In the genomic region with DNA sequence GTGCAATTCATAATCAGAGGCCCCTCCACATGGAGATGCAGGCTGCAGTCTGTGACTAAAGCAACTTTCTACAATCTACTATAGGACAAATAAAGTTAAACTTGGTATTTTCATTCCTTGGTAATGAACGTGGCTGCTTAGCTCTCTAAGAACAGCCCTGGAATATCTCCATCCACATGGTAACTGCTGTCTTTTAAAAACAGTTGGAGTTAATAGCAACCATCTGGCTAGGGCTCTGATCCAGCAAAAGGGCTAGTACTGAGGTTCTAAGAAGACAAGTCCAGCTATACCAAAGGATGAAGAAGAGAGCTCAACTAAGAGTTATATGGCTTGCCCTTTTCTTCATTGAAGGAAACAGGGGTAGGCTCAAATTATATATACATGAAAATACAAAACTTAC, we compare ENCODE assay signal across 18 cellular contexts.
DNase-seq lines count a peak whose midpoint lies in the region; ATAC-seq and TF ChIP-seq lines count a peak whose summit lies in the region.
"Had no signal": no experiment of that assay in that cellular context is flagged by ENCODE, and none has a peak within 500 bp of the region (broad histone marks: within the 10 kb centered on the region; RNA-seq: fewer than 3 reads in every experiment).

No MANE protein-coding gene starts in this region.

- H4K5ac ChIP-seq in IMR-90 (ENCODE audit: low read depth, low read length): no peak overlapping the region

- H2AK5ac ChIP-seq in IMR-90 (ENCODE audit: low read depth, low read length): no peak overlapping the region

- no peak overlapping the region for H2BK5ac ChIP-seq in IMR-90 (ENCODE audit: low read depth, low read length, poor library complexity, severe bottlenecking)

- H3K23ac ChIP-seq in IMR-90 (ENCODE audit: low read depth, low read length): no peak overlapping the region

- H2AFZ ChIP-seq in IMR-90 (replicated peaks; ENCODE audit: low read length, poor library complexity): no peak overlapping the region
- H2AFZ ChIP-seq: PC-9 had no signal

- no peak overlapping the region for H3K4me2 ChIP-seq in IMR-90 (ENCODE audit: low read depth, low read length)
- H3K4me2 ChIP-seq: BLaER1, PC-9 had no signal

- TF ChIP-seq RAD21 in IMR-90 (IDR thresholded peaks at IDR 0.05; ENCODE audit: low read length): no peak

- no peak overlapping the region for H3K9ac ChIP-seq in IMR-90 (ENCODE audit: low read depth, low read length)
- H3K9ac ChIP-seq: BLaER1 had no signal

- WGBS in IMR-90 (ENCODE audit: extremely low coverage in 2 of 2, insufficient read length in 1 of 2), 2 experiments: no CpG with 5 or more reads among the region's 1 CpG

- H3K9me3 ChIP-seq in IMR-90 (ENCODE audit: control insufficient read depth, insufficient read depth, low read length) (no peaks in the 10 kb centered on the region), SJCRH30 (replicated peaks) (no peaks in the 10 kb centered on the region), WERI-Rb-1 (ENCODE audit: severe bottlenecking) (no peaks in the 10 kb centered on the region)
- H3K9me3 ChIP-seq: BLaER1, SJSA1 had no signal

- no peak overlapping the region for H4K8ac ChIP-seq in IMR-90 (ENCODE audit: low read depth in 2 of 2, low read length in 2 of 2)

- H2AK9ac ChIP-seq in IMR-90 (replicated peaks; ENCODE audit: low read depth, low read length, poor library complexity): no peak overlapping the region

- POLR2A ChIA-PET in IMR-90 (lab: Charles Lee; ENCODE audit: unreplicated experiment): interaction anchor here (0.6 kb wide), 1 partner anchor 117 kb away, joined by 3 read pairs; no protein-coding TSS in a partner anchor

- H4K91ac ChIP-seq in IMR-90 (ENCODE audit: insufficient read depth, low read depth, low read length): no peak overlapping the region

- H3K56ac ChIP-seq in IMR-90 (ENCODE audit: extremely low read depth, insufficient read depth, low read length): no peak overlapping the region

- no peaks in the 10 kb centered on the region for H4K20me1 ChIP-seq in IMR-90 (ENCODE audit: insufficient read depth, low read length)
- H4K20me1 ChIP-seq: BLaER1 had no signal

- no peak overlapping the region for H3K4ac ChIP-seq in IMR-90 (ENCODE audit: low read depth, low read length)

- CTCF ChIA-PET in IMR-90 (lab: Yijun Ruan, JAX): no interaction called here

- H3K4me3 ChIP-seq in IMR-90 (ENCODE audit: insufficient read depth, low read depth, low read length) (no peak overlapping the region), SJCRH30 (no peak overlapping the region), WERI-Rb-1 (ENCODE audit: low read depth, low read length) (no peak overlapping the region)
- H3K4me3 ChIP-seq: BLaER1, PC-9, SJSA1 had no signal

- TF ChIP-seq POLR2A in IMR-90 (IDR thresholded peaks at IDR 0.05; ENCODE audit: low read depth, low read length): no peak

- DNase-seq in DMS 273 (lab: John Stamatoyannopoulos, UW; ENCODE audit: unreplicated experiment) (peak; percentile 81), IMR-90 (peak; percentile 15), fibroblast of gingiva (ENCODE audit: low read depth) (peak; percentile 47), stromal cell of bone marrow (ENCODE audit: low read depth) (peak; percentile 31), SJCRH30 (no peak), WERI-Rb-1 (no peak), CD1c-positive myeloid dendritic cell (ENCODE audit: extremely low spot score) (no peak)
- DNase-seq: ACHN; CD8-positive, alpha-beta memory T cell; DMS79; H7; MM.1S; NCI-H1092 treated with DMSO at 0.1 percent for 48 hours; PC-9; SW 1271; T-helper 2 cell had no signal

- H3K14ac ChIP-seq in IMR-90 (replicated peaks; ENCODE audit: low read depth, low read length): no peak overlapping the region

- no peak for TF ChIP-seq CTCF in IMR-90 (conservative IDR thresholded peaks at IDR 0.05; ENCODE audit: low read depth, low read length)
- TF ChIP-seq CTCF in WERI-Rb-1 (IDR thresholded peaks at IDR 0.05; ENCODE audit: low read depth, low read length): no peak

- in situ Hi-C loops in IMR-90 (cut with MboI; ENCODE audit: low sequenced_read_pairs): no loop called here

- intact Hi-C loops in IMR-90 (cut with micrococcal nuclease): no loop called here

- ATAC-seq in IMR-90 (ENCODE audit: low read depth): no peak; the same call in 1 of the 2 replicates

- BruUV-seq in IMR-90 (replicated peaks; lab: Mats Ljungman, UMichigan): no TSS peak

- no peak overlapping the region for H2BK120ac ChIP-seq in IMR-90 (ENCODE audit: low read depth, low read length)

- H3K36me3 ChIP-seq in IMR-90 (ENCODE audit: control insufficient read depth, insufficient read depth, low read length) (no peaks in the 10 kb centered on the region), SJCRH30 (no peaks in the 10 kb centered on the region), WERI-Rb-1 (no peaks in the 10 kb centered on the region)
- H3K36me3 ChIP-seq: BLaER1, SJSA1 had no signal

- H3K79me1 ChIP-seq in IMR-90 (ENCODE audit: low read depth in 1 of 2, low read length in 2 of 2): no peaks in the 10 kb centered on the region

- H3K9me1 ChIP-seq in IMR-90 (ENCODE audit: insufficient read depth, low read length): no peaks in the 10 kb centered on the region

- dilution Hi-C loops in IMR-90 (cut with HindIII; ENCODE audit: low sequenced_read_pairs, unreplicated experiment): no loop called here

- H3K27me3 ChIP-seq in IMR-90 (ENCODE audit: control insufficient read depth, insufficient read depth, low read length) (no peaks in the 10 kb centered on the region), SJCRH30 (no peaks in the 10 kb centered on the region), WERI-Rb-1 (ENCODE audit: insufficient read depth, low read depth, severe bottlenecking) (no peaks in the 10 kb centered on the region)
- H3K27me3 ChIP-seq: BLaER1, SJSA1 had no signal

- no peak overlapping the region for H3K27ac ChIP-seq in IMR-90 (ENCODE audit: insufficient read depth, low read length)
- no peak overlapping the region for H3K27ac ChIP-seq in SJCRH30
- H3K27ac ChIP-seq in WERI-Rb-1: no peak overlapping the region
- H3K27ac ChIP-seq: BLaER1, PC-9, SJSA1 had no signal

- no peak overlapping the region for H3K18ac ChIP-seq in IMR-90 (ENCODE audit: low read depth, low read length)

- no peak overlapping the region for H2BK15ac ChIP-seq in IMR-90 (ENCODE audit: low read depth, low read length)

- H2BK20ac ChIP-seq in IMR-90 (ENCODE audit: low read depth, low read length): no peak overlapping the region

- H3K4me1 ChIP-seq in IMR-90 (ENCODE audit: control insufficient read depth, insufficient read depth, low read length): no peaks in the 10 kb centered on the region
- no peaks in the 10 kb centered on the region for H3K4me1 ChIP-seq in SJCRH30
- H3K4me1 ChIP-seq: BLaER1, SJSA1 had no signal

TF ChIP-seq in IMR-90, 13 proteins besides CTCF, POLR2A, EP300 and RAD21:
- TF ChIP-seq BHLHE40 (IDR thresholded peaks at IDR 0.05; ENCODE audit: low read depth, low read length) (no peak), CHD1 (IDR thresholded peaks at IDR 0.05; ENCODE audit: low read depth, low read length) (no peak), CEBPB (IDR thresholded peaks at IDR 0.05; ENCODE audit: low read depth, low read length) (no peak)
TF ChIP-seq in IMR-90: peak in this region for 0.

Comparison
In these comparisons a context has a peak if more than half of its experiments do, and no peak if none do; other contexts are left out.
1. DNase-seq: peak in DMS 273 (single experiment), IMR-90 (single experiment), fibroblast of gingiva (single experiment) and stromal cell of bone marrow (single experiment); none in SJCRH30 (0 of 2), WERI-Rb-1 (single experiment) and CD1c-positive myeloid dendritic cell (single experiment).